Comparison of ENCODE assay signal across 4 cellular contexts in genomic region chr13:98781905-98782304, GRCh38. TPM values are rescaled to one million over a fixed set of nuclear protein-coding genes. Genes with fewer than 3 reads are reported as not detected.
"Had no signal": no experiment of that assay in that cellular context is flagged by ENCODE, and none has a peak within 500 bp of the region (broad histone marks: within the 10 kb centered on the region; RNA-seq: fewer than 3 reads in every experiment).

No MANE protein-coding gene starts in this region.

- H3K4me3 ChIP-seq: GM12878 had no signal

- ATAC-seq: GM12878 had no signal

- DNase-seq: GDM1, GF-D8 had no signal

RNA-seq across cellular contexts. Expression of gene SLC15A1, which starts 29.4 kb away (rescaled TPM):
- total RNA-seq: G401, GM12878 had no signal
- polyA plus RNA-seq: GM12878 had no signal
